Comparison of ENCODE assay signal across 1 cellular context in genomic region chr10:120989996-120990395, GRCh38.
TF ChIP-seq lines count a peak whose summit lies in the region.

No MANE protein-coding gene starts in this region.

TF ChIP-seq in H1, 55 proteins besides CTCF, POLR2A, EP300 and RAD21:
- TF ChIP-seq RXRA (IDR thresholded peaks at IDR 0.05; ENCODE audit: insufficient read depth, low read depth, low read length), result no peak
- peak; percentile 55 for TF ChIP-seq MAX (IDR thresholded peaks at IDR 0.05)
